8 cellular contexts compared by ENCODE assay signal in the genomic region with DNA sequence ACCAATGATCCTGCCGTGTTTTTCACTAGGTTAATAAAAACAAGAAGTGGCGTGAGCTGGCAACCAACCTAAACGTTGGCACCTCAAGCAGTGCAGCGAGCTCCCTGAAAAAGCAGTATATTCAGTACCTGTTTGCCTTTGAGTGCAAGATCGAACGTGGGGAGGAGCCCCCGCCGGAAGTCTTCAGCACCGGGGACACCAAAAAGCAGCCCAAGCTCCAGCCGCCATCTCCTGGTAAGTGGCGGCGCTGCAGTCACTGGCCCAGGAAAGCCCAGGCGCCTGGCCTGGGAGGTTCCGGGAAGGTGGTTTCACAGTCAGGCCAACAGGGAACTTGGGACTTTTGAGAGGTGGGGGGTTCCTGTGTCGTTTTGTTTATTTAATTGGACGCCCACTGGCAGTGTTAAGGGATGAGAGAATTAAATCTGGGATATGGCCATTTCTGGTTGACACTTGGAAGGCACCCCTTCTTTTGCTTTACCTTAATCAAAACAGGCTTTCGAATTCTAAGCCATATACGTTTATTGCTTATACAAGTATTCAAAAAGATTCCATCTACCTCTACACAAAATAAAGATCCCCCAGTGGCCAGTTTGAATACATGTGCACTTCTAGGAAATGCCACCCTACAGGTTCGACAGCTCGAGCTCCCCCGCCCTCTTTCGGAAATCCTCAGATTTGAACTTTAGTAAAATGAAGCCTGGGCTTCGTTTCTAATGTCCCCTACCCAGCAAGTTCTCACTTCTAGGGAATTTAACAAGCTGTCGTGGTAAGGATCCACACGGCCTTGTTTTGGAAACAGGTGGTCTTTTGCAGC.
DNase-seq lines count a peak whose midpoint lies in the region; ATAC-seq and TF ChIP-seq lines count a peak whose summit lies in the region.

No MANE protein-coding gene starts in this region.

- CTCF ChIA-PET in Panc1 (lab: Charles Lee) = interaction anchor here (0.5 kb wide), 1 partner anchor 30 kb away, joined by 3 read pairs; no protein-coding TSS in a partner anchor

- DNase-seq in COLO668 (lab: John Stamatoyannopoulos, UW; ENCODE audit: unreplicated experiment) (peak; percentile 57), HPDE6-E6E7 (ENCODE audit: extremely low spot score) (peak; percentile 59), Panc1 (ENCODE audit: low read depth, low spot score) (peak; percentile 7), fibroblast of the aortic adventitia (ENCODE audit: low read depth) (peak; percentile 67), neural progenitor cell (ENCODE audit: low spot score) (peak; percentile 80), stomach (peak; percentile 85)
- peak; percentile 46 for DNase-seq in activated T-helper 2 cell treated with anti-CD3 and anti-CD28 coated beads, Interferon-gamma antibody, Interleukin-2, Interleukin-4, amounts not matched to agents 10 μg/mL and 5 μg/mL and 100 μg/mL, durations not matched to agents 14 hours and 24 hours and 36 hours (ENCODE audit: low spot score)

- peaks cover 9% of the 10 kb centered on the region for H4K20me1 ChIP-seq in neural progenitor cell (ENCODE audit: low read depth)

- H3K27me3 Mint-ChIP-seq in activated T-helper 2 cell treated with anti-CD3 and anti-CD28 coated beads, Interferon-gamma antibody, Interleukin-2, Interleukin-4, amounts not matched to agents 10 μg/mL and 5 μg/mL and 100 μg/mL, durations not matched to agents 14 hours and 24 hours and 36 hours (ENCODE audit: low read depth) = no peaks in the 10 kb centered on the region
- peaks cover 4% of the 10 kb centered on the region for H3K27me3 Mint-ChIP-seq in neural progenitor cell (ENCODE audit: insufficient read depth, low read depth)

- H3K27ac ChIP-seq in Panc1 (ENCODE audit: low read length) (no peak overlapping the region), neural progenitor cell (no peak overlapping the region), stomach (peak overlapping the region in 4 of 5 donors; percentile 1 to 54 (median 37))

- H3K9me3 Mint-ChIP-seq in activated T-helper 2 cell treated with anti-CD3 and anti-CD28 coated beads, Interferon-gamma antibody, Interleukin-2, Interleukin-4, amounts not matched to agents 10 μg/mL and 5 μg/mL and 100 μg/mL, durations not matched to agents 14 hours and 24 hours and 36 hours = no peaks in the 10 kb centered on the region
- H3K9me3 Mint-ChIP-seq in neural progenitor cell = no peaks in the 10 kb centered on the region

- peak; percentile 92 for ATAC-seq in Panc1
- no peak for ATAC-seq in HG02678 (IDR thresholded peaks at IDR 0.05; ENCODE audit: unreplicated experiment)

- no peak overlapping the region for H3K4me2 ChIP-seq in neural progenitor cell

- H3K9ac ChIP-seq in neural progenitor cell = no peak overlapping the region

- in situ Hi-C loops in Panc1 (cut with HindIII; ENCODE audit: low pct_unique_long_range_greater_than_20kb, low sequenced_read_pairs) = no loop called here

- H3F3A ChIP-seq in neural progenitor cell (ENCODE audit: low read depth) = peaks cover 9% of the 10 kb centered on the region

- intact Hi-C loops in Panc1 (cut with micrococcal nuclease; ENCODE audit: unreplicated experiment) = loop anchor here (5.0 kb wide), 1 partner anchor 147 kb away; no protein-coding TSS in a partner anchor
- intact Hi-C loops in activated T-helper 2 cell treated with anti-CD3 and anti-CD28 coated beads, Interferon-gamma antibody, Interleukin-2, Interleukin-4, amounts not matched to agents 10 μg/mL and 5 μg/mL and 100 μg/mL, durations not matched to agents 14 hours and 24 hours and 36 hours (cut with micrococcal nuclease) = loop anchor here (1.0 kb wide), 2 partner anchors 150 to 620 kb away; no protein-coding TSS in a partner anchor
- intact Hi-C loops in stomach (cut with DNase I; ENCODE audit: low total_unique reads) = loop anchor here (5.0 to 10.0 kb wide), 2 partner anchors 150 to 617 kb away; no protein-coding TSS in a partner anchor

- H3K79me2 ChIP-seq in neural progenitor cell (ENCODE audit: low read depth) = no peaks in the 10 kb centered on the region

- H2AFZ ChIP-seq in neural progenitor cell (replicated peaks) = no peak overlapping the region

- BruUV-seq in Panc1 (replicated peaks; lab: Mats Ljungman, UMichigan) = no TSS peak

- H3K4me3 ChIP-seq in Panc1 (ENCODE audit: low read depth in 2 of 2, low read length in 2 of 2) (no peak overlapping the region), fibroblast of the aortic adventitia (ENCODE audit: low read depth, low read length) (no peak overlapping the region), neural progenitor cell (no peak overlapping the region), stomach (no peak overlapping the region)

- H3K27me3 ChIP-seq in Panc1 (ENCODE audit: control insufficient read depth, insufficient read depth, low read length) (no peaks in the 10 kb centered on the region), neural progenitor cell (no peaks in the 10 kb centered on the region), stomach (no peaks in the 10 kb centered on the region)

- TF ChIP-seq POLR2A in stomach (IDR thresholded peaks at IDR 0.05) = no peak

- peaks cover 6% of the 10 kb centered on the region for H3K36me3 ChIP-seq in Panc1 (ENCODE audit: control insufficient read depth, insufficient read depth, low read length)
- peaks cover 16% of the 10 kb centered on the region for H3K36me3 ChIP-seq in neural progenitor cell
- H3K36me3 ChIP-seq in stomach = peaks cover 19 to 74% (median 66%) of the 10 kb centered on the region in 4 donors

- H3K27ac Mint-ChIP-seq in activated T-helper 2 cell treated with anti-CD3 and anti-CD28 coated beads, Interferon-gamma antibody, Interleukin-2, Interleukin-4, amounts not matched to agents 10 μg/mL and 5 μg/mL and 100 μg/mL, durations not matched to agents 14 hours and 24 hours and 36 hours = peak overlapping the region; percentile 21
- peak overlapping the region; percentile 69 for H3K27ac Mint-ChIP-seq in neural progenitor cell

- POLR2A ChIA-PET in Panc1 (lab: Charles Lee) = no interaction called here

- H3K36me3 Mint-ChIP-seq in activated T-helper 2 cell treated with anti-CD3 and anti-CD28 coated beads, Interferon-gamma antibody, Interleukin-2, Interleukin-4, amounts not matched to agents 10 μg/mL and 5 μg/mL and 100 μg/mL, durations not matched to agents 14 hours and 24 hours and 36 hours (ENCODE audit: low read depth) = peaks cover 31% of the 10 kb centered on the region
- H3K36me3 Mint-ChIP-seq in neural progenitor cell = peaks cover 21% of the 10 kb centered on the region

- TF ChIP-seq EP300 in stomach (IDR thresholded peaks at IDR 0.05) = no peak

- H3K9me3 ChIP-seq in Panc1 (ENCODE audit: control insufficient read depth, insufficient read depth, low read depth, low read length) (no peaks in the 10 kb centered on the region), neural progenitor cell (ENCODE audit: low read depth) (no peaks in the 10 kb centered on the region), stomach (no peaks in the 10 kb centered on the region)

- H3K4me1 Mint-ChIP-seq in activated T-helper 2 cell treated with anti-CD3 and anti-CD28 coated beads, Interferon-gamma antibody, Interleukin-2, Interleukin-4, amounts not matched to agents 10 μg/mL and 5 μg/mL and 100 μg/mL, durations not matched to agents 14 hours and 24 hours and 36 hours (ENCODE audit: low read depth) = peaks cover 6% of the 10 kb centered on the region
- H3K4me1 Mint-ChIP-seq in neural progenitor cell = peaks cover 32% of the 10 kb centered on the region

- peaks cover 3% of the 10 kb centered on the region for H3K4me1 ChIP-seq in Panc1 (ENCODE audit: control insufficient read depth, insufficient read depth, low read length)
- no peaks in the 10 kb centered on the region for H3K4me1 ChIP-seq in neural progenitor cell
- H3K4me1 ChIP-seq in stomach = peaks cover 20 to 59% (median 38%) of the 10 kb centered on the region in 4 donors

- TF ChIP-seq CTCF in Panc1 (IDR thresholded peaks at IDR 0.05) = peak; percentile 97
- peak; percentile 100 for TF ChIP-seq CTCF in fibroblast of the aortic adventitia (IDR thresholded peaks at IDR 0.05; ENCODE audit: insufficient read depth, low read length)
- peak; percentile 99 for TF ChIP-seq CTCF in neural progenitor cell (IDR thresholded peaks at IDR 0.05)
- peak in 5 of 7 experiments; percentile 86 to 97 (median 93) for TF ChIP-seq CTCF in stomach (IDR thresholded peaks at IDR 0.05)

- no peak overlapping the region for H3K4me3 Mint-ChIP-seq in activated T-helper 2 cell treated with anti-CD3 and anti-CD28 coated beads, Interferon-gamma antibody, Interleukin-2, Interleukin-4, amounts not matched to agents 10 μg/mL and 5 μg/mL and 100 μg/mL, durations not matched to agents 14 hours and 24 hours and 36 hours (ENCODE audit: low read depth)
- no peak overlapping the region for H3K4me3 Mint-ChIP-seq in neural progenitor cell

- WGBS in stomach, 5 donors = 27 to 37% (median 35%) methylated on average over 25 of the region's 25 CpGs

Comparison
In these comparisons a context has a peak if more than half of its experiments do, and no peak if none do; other contexts are left out.
1. DNase-seq: peak in every context shown above with its lines; median percentile 85 in stomach; 80 in neural progenitor cell; 67 in fibroblast of the aortic adventitia; 59 in HPDE6-E6E7; 57 in COLO668; 46 in activated T-helper 2 cell treated with anti-CD3 and anti-CD28 coated beads, Interferon-gamma antibody, Interleukin-2, Interleukin-4, amounts not matched to agents 10 μg/mL and 5 μg/mL and 100 μg/mL, durations not matched to agents 14 hours and 24 hours and 36 hours; 7 in Panc1.
2. H3K27ac ChIP-seq: peak in stomach (4 of 5); none in Panc1 (single experiment) and neural progenitor cell (single experiment).
3. Peak in every context shown above with its lines, with median percentiles within 50 percentile points of each other: CTCF ChIP-seq.